In genomic region chr4:67699603-67700002, GRCh38 we compare ENCODE assay signal across 10 cellular contexts. TPM values are rescaled to one million over a fixed set of nuclear protein-coding genes. Genes with fewer than 3 reads are reported as not detected.
A peak's percentile ranks its signal among the peaks of the same experiment; 100 is the strongest.
DNase-seq lines count a peak whose midpoint lies in the region; ATAC-seq and TF ChIP-seq lines count a peak whose summit lies in the region.
"Had no signal": no experiment of that assay in that cellular context is flagged by ENCODE, and none has a peak within 500 bp of the region (broad histone marks: within the 10 kb centered on the region; RNA-seq: fewer than 3 reads in every experiment).

No MANE protein-coding gene starts in this region.

- H3K27ac ChIP-seq in iPS-18a (ENCODE audit: low read length) (no peak overlapping the region), thoracic aorta (no peak overlapping the region)

- H3K4me1 ChIP-seq in iPS-18a (ENCODE audit: control insufficient read depth, low read depth, low read length): peaks cover 4% of the 10 kb centered on the region
- peaks cover 5 to 16% of the 10 kb centered on the region in 2 donors for H3K4me1 ChIP-seq in thoracic aorta (ENCODE audit: control insufficient read depth in 1 of 2, low read depth in 2 of 2)

- DNase-seq in activated naive CD4-positive, alpha-beta T cell treated with anti-CD3 and anti-CD28 coated beads, Interleukin-2, amount 10 ng/mL, durations not matched to agents 7 days and 5 days: no peak
- no peak for DNase-seq in activated naive CD4-positive, alpha-beta T cell treated with Interleukin-2 at 50 U/mL for 16 hours
- DNase-seq in activated CD4-positive, alpha-beta memory T cell treated with anti-CD3 and anti-CD28 coated beads for 36 hours: no peak
- DNase-seq in thoracic aorta (ENCODE audit: low spot score) (no peak), NCI-H82 treated with DMSO at 0.1 percent for 48 hours (lab: John Stamatoyannopoulos, UW; ENCODE audit: unreplicated experiment) (no peak), NCI-H128 (lab: John Stamatoyannopoulos, UW; ENCODE audit: unreplicated experiment) (no peak), AML-193 (lab: John Stamatoyannopoulos, UW) (no peak)
- DNase-seq: body of pancreas, NCI-H82 had no signal

- intact Hi-C loops in activated CD4-positive, alpha-beta memory T cell treated with anti-CD3 and anti-CD28 coated beads for 36 hours (cut with micrococcal nuclease): loop anchor here (2.0 to 5.0 kb wide), 2 partner anchors 47 to 548 kb away; partner anchors contain the start of gene TMPRSS11B

- no peaks in the 10 kb centered on the region for H3K27me3 Mint-ChIP-seq in activated naive CD4-positive, alpha-beta T cell treated with anti-CD3 and anti-CD28 coated beads, Interleukin-2, amount 10 ng/mL, durations not matched to agents 7 days and 5 days
- no peaks in the 10 kb centered on the region for H3K27me3 Mint-ChIP-seq in activated CD4-positive, alpha-beta memory T cell treated with anti-CD3 and anti-CD28 coated beads for 36 hours

- no peaks in the 10 kb centered on the region for H3K9me3 Mint-ChIP-seq in activated naive CD4-positive, alpha-beta T cell treated with anti-CD3 and anti-CD28 coated beads, Interleukin-2, amount 10 ng/mL, durations not matched to agents 7 days and 5 days
- no peaks in the 10 kb centered on the region for H3K9me3 Mint-ChIP-seq in activated CD4-positive, alpha-beta memory T cell treated with anti-CD3 and anti-CD28 coated beads for 36 hours

- H3K36me3 ChIP-seq in iPS-18a (ENCODE audit: control insufficient read depth, low read depth, low read length) (no peaks in the 10 kb centered on the region), thoracic aorta (no peaks in the 10 kb centered on the region)

- H3K9me3 ChIP-seq in iPS-18a (ENCODE audit: control insufficient read depth, low read depth, low read length): no peaks in the 10 kb centered on the region
- H3K9me3 ChIP-seq in thoracic aorta: no peaks in the 10 kb centered on the region
- H3K9me3 ChIP-seq: body of pancreas had no signal

- POLR2A ChIA-PET in activated CD4-positive, alpha-beta memory T cell treated with anti-CD3 and anti-CD28 coated beads for 36 hours (lab: Charles Lee): interaction anchor here (3.1 kb wide), 1 partner anchor 155 kb away, joined by 12 read pairs; the partner anchor contains the start of gene CENPC

- H3K4me1 Mint-ChIP-seq in activated naive CD4-positive, alpha-beta T cell treated with anti-CD3 and anti-CD28 coated beads, Interleukin-2, amount 10 ng/mL, durations not matched to agents 7 days and 5 days: peaks cover 53% of the 10 kb centered on the region
- peaks cover 44% of the 10 kb centered on the region for H3K4me1 Mint-ChIP-seq in activated CD4-positive, alpha-beta memory T cell treated with anti-CD3 and anti-CD28 coated beads for 36 hours (ENCODE audit: low read depth)

- H3K4me3 ChIP-seq in iPS-18a (ENCODE audit: low read length): peak overlapping the region; percentile 95
- H3K4me3 ChIP-seq in thoracic aorta: peak overlapping the region; percentile 80

- peaks cover 33% of the 10 kb centered on the region for H3K36me3 Mint-ChIP-seq in activated naive CD4-positive, alpha-beta T cell treated with anti-CD3 and anti-CD28 coated beads, Interleukin-2, amount 10 ng/mL, durations not matched to agents 7 days and 5 days
- peaks cover 18% of the 10 kb centered on the region for H3K36me3 Mint-ChIP-seq in activated CD4-positive, alpha-beta memory T cell treated with anti-CD3 and anti-CD28 coated beads for 36 hours

- TF ChIP-seq CTCF in thoracic aorta (IDR thresholded peaks at IDR 0.05): no peak

- H3K9ac ChIP-seq in iPS-18a (ENCODE audit: low read length): peak overlapping the region; percentile 81

- peak overlapping the region; percentile 96 for H3K27ac Mint-ChIP-seq in activated naive CD4-positive, alpha-beta T cell treated with anti-CD3 and anti-CD28 coated beads, Interleukin-2, amount 10 ng/mL, durations not matched to agents 7 days and 5 days
- H3K27ac Mint-ChIP-seq in activated CD4-positive, alpha-beta memory T cell treated with anti-CD3 and anti-CD28 coated beads for 36 hours: no peak overlapping the region

- H3K27me3 ChIP-seq in iPS-18a (ENCODE audit: control insufficient read depth, insufficient read depth, low read length) (no peaks in the 10 kb centered on the region), thoracic aorta (replicated peaks; ENCODE audit: insufficient read depth) (no peaks in the 10 kb centered on the region)
- H3K27me3 ChIP-seq: body of pancreas had no signal

- CTCF ChIA-PET in activated naive CD4-positive, alpha-beta T cell treated with anti-CD3 and anti-CD28 coated beads, Interleukin-2, amount 10 ng/mL, durations not matched to agents 7 days and 5 days (lab: Charles Lee): interaction anchor here (1.0 to 2.2 kb wide), 5 partner anchors 12 to 154 kb away, joined by 3 to 4 read pairs (median 3); no protein-coding TSS in a partner anchor
- CTCF ChIA-PET in activated CD4-positive, alpha-beta memory T cell treated with anti-CD3 and anti-CD28 coated beads for 36 hours (lab: Charles Lee): interaction anchor here (0.7 to 1.6 kb wide), 4 partner anchors 47 to 153 kb away, joined by 3 to 8 read pairs (median 3); no protein-coding TSS in a partner anchor

- peak overlapping the region; percentile 91 for H3K4me3 Mint-ChIP-seq in activated naive CD4-positive, alpha-beta T cell treated with anti-CD3 and anti-CD28 coated beads, Interleukin-2, amount 10 ng/mL, durations not matched to agents 7 days and 5 days
- peak overlapping the region; percentile 92 for H3K4me3 Mint-ChIP-seq in activated CD4-positive, alpha-beta memory T cell treated with anti-CD3 and anti-CD28 coated beads for 36 hours

- ATAC-seq in thoracic aorta (ENCODE audit: insufficient number of reproducible peaks, low FRiP score, low read depth): no peak
- ATAC-seq: body of pancreas had no signal

RNA-seq across cellular contexts. Expression of gene UBA6, which starts 1.4 kb away (rescaled TPM):
- total RNA-seq in activated CD4-positive, alpha-beta memory T cell treated with anti-CD3 and anti-CD28 coated beads for 36 hours: 100 to 1,000 TPM; 107 to 112 TPM
- total RNA-seq in thoracic aorta: 10 to 100 TPM; 28.3 to 94.5 TPM

RNA-seq across cellular contexts. Expression of gene GNRHR, which starts 54.6 kb away (rescaled TPM):
- not detected for total RNA-seq in activated CD4-positive, alpha-beta memory T cell treated with anti-CD3 and anti-CD28 coated beads for 36 hours
- total RNA-seq in thoracic aorta: not detected
- total RNA-seq: body of pancreas had no signal
